21 cellular contexts compared by ENCODE assay signal in the genomic region with DNA sequence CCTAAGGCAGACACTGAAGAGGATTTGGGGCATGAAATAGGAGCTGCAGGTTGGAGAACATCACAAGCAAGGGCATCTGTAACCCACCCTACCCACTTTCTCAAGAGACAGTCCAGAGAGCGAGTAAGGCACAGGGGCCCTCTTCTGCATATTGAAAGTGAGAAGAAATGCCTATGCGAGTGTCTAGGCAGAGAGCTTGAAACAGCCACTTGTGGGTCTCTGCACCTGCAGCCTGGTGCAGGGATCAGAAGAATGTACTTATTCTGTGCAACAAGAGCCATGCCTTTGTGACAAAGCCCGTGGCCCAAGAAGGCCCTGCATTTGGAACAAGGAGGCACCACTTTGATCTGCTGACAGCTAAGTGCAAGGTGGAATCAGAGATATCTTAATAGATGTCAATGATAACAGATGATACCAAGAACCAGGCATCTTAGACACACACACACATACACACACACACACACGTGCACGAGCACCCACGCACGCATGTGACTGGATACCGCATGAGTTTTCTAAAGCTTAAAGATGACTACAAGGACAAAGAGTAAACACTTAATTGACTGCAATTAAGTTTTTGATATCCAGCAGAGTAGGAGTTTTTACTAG.
DNase-seq lines count a peak whose midpoint lies in the region; ATAC-seq, FAIRE-seq and TF ChIP-seq lines count a peak whose summit lies in the region.
"Had no signal": no experiment of that assay in that cellular context is flagged by ENCODE, and none has a peak within 500 bp of the region (broad histone marks: within the 10 kb centered on the region; RNA-seq: fewer than 3 reads in every experiment).

No MANE protein-coding gene starts in this region.

- H3K27me3 ChIP-seq in pancreas (no peaks in the 10 kb centered on the region), ovary (no peaks in the 10 kb centered on the region)
- H3K27me3 ChIP-seq: dorsolateral prefrontal cortex, esophagus muscularis mucosa, uterus had no signal

- DNase-seq in SHP77 (lab: John Stamatoyannopoulos, UW) = peak; percentile 9 to 21
- DNase-seq in SHP77 treated with DMSO at 0.1 percent for 48 hours (lab: John Stamatoyannopoulos, UW) = no peak
- peak; percentile 27 for DNase-seq in NCI-H774 (lab: John Stamatoyannopoulos, UW)
- DNase-seq in pancreas = no peak
- DNase-seq in ovary = no peak
- no peak for DNase-seq in inferior parietal cortex (ENCODE audit: extremely low spot score)
- no peak for DNase-seq in iPS-NIHi7 (ENCODE audit: extremely low spot score)
- DNase-seq: ACHN; activated CD4-positive, alpha-beta T cell treated with anti-CD3 and anti-CD28 coated beads, Interleukin-2, amount 50 U/mL, for 48 hours; activated T-cell treated with anti-CD3 and anti-CD28 coated beads, Interleukin-2, amount 50 U/mL, for 1 hour; CD4-positive, alpha-beta T cell; glutamatergic neuron; islet precursor cell; KG1; NCI-H146; NCI-H524 treated with DMSO at 0.1 percent for 48 hours; uterus had no signal

- 69 to 70% methylated on average over 8 of the region's 8 CpGs for WGBS in pancreas, 2 donors
- WGBS in ovary, 3 donors = 65 to 83% (median 70%) methylated on average over 8 of the region's 8 CpGs

- no peak for TF ChIP-seq EP300 in ovary (IDR thresholded peaks at IDR 0.05)

- no peak for FAIRE-seq in pancreas (lab: Jason Lieb, UNC)
- FAIRE-seq: bronchial epithelial cell had no signal

- TF ChIP-seq POLR2A in ovary (IDR thresholded peaks at IDR 0.05) = no peak

- no peaks in the 10 kb centered on the region for H3K9me3 ChIP-seq in pancreas
- no peaks in the 10 kb centered on the region for H3K9me3 ChIP-seq in ovary
- H3K9me3 ChIP-seq: esophagus muscularis mucosa, uterus had no signal

- H3K4me3 ChIP-seq in pancreas (no peak overlapping the region), ovary (no peak overlapping the region)
- H3K4me3 ChIP-seq: dorsolateral prefrontal cortex, esophagus muscularis mucosa, uterus had no signal

- H3K36me3 ChIP-seq in pancreas = no peaks in the 10 kb centered on the region
- no peaks in the 10 kb centered on the region for H3K36me3 ChIP-seq in ovary
- H3K36me3 ChIP-seq: esophagus muscularis mucosa, uterus had no signal

- H3K4me1 ChIP-seq in pancreas = peaks cover 4 to 20% (median 15%) of the 10 kb centered on the region in 3 donors
- no peaks in the 10 kb centered on the region for H3K4me1 ChIP-seq in ovary (ENCODE audit: insufficient read depth)
- H3K4me1 ChIP-seq: esophagus muscularis mucosa, uterus had no signal

- peak; percentile 36 for ATAC-seq in GM21786 (IDR thresholded peaks at IDR 0.05; ENCODE audit: unreplicated experiment)
- no peak for ATAC-seq in pancreas

- intact Hi-C loops in pancreas (cut with DNase I) = no loop called here
- intact Hi-C loops in ovary (cut with DNase I) = no loop called here

- TF ChIP-seq CTCF in pancreas (IDR thresholded peaks at IDR 0.05) (no peak), ovary (IDR thresholded peaks at IDR 0.05) (no peak)

- peak overlapping the region in 3 of 4 donors; percentile 53 to 76 (median 70) for H3K27ac ChIP-seq in pancreas
- H3K27ac ChIP-seq in ovary = no peak overlapping the region
- H3K27ac ChIP-seq: dorsolateral prefrontal cortex, esophagus muscularis mucosa, uterus had no signal

Comparison
In these comparisons a context has a peak if more than half of its experiments do, and no peak if none do; other contexts are left out.
1. DNase-seq: peak in SHP77 (2 of 2) and NCI-H774 (single experiment); none in SHP77 treated with DMSO at 0.1 percent for 48 hours (single experiment), pancreas (0 of 6), ovary (0 of 5), inferior parietal cortex (single experiment) and iPS-NIHi7 (single experiment).
2. H3K27ac ChIP-seq: peak in pancreas (3 of 4); none in ovary (0 of 2).